3 cellular contexts compared by ENCODE assay signal in the genomic region with DNA sequence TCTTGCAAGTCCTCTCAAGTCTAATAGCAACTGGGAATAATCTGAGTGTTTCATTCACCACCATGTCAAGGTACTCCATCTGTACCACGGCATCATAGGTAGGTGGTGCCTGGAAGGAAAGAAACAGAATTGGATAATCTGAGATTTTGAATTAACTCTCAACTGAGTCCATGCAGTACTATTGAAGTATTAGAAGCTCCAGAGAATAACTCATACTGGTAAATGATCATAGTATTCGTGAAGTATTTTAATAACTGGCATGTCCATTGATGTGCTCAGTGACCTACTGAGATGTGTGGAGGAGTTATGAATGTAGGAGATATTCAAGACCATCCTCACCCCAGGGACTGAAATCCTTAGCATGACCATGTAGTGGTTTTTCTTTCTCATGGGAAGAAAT.
A peak's percentile ranks its signal among the peaks of the same experiment; 100 is the strongest.
TF ChIP-seq lines count a peak whose summit lies in the region.

No MANE protein-coding gene starts in this region.

TF ChIP-seq in liver, 16 proteins besides CTCF, POLR2A, EP300 and RAD21:
- TF ChIP-seq, protein P1, sequence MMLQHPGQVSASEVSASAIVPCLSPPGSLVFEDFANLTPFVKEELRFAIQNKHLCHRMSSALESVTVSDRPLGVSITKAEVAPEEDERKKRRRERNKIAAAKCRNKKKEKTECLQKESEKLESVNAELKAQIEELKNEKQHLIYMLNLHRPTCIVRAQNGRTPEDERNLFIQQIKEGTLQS (IDR thresholded peaks at IDR 0.05): peak; percentile 19
- TF ChIP-seq, protein P2, sequence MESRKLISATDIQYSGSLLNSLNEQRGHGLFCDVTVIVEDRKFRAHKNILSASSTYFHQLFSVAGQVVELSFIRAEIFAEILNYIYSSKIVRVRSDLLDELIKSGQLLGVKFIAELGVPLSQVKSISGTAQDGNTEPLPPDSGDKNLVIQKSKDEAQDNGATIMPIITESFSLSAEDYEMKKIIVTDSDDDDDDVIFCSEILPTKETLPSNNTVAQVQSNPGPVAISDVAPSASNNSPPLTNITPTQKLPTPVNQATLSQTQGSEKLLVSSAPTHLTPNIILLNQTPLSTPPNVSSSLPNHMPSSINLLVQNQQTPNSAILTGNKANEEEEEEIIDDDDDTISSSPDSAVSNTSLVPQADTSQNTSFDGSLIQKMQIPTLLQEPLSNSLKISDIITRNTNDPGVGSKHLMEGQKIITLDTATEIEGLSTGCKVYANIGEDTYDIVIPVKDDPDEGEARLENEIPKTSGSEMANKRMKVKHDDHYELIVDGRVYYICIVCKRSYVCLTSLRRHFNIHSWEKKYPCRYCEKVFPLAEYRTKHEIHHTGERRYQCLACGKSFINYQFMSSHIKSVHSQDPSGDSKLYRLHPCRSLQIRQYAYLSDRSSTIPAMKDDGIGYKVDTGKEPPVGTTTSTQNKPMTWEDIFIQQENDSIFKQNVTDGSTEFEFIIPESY (IDR thresholded peaks at IDR 0.05): peak; percentile 63
- TF ChIP-seq RXRA (IDR thresholded peaks at IDR 0.05): peak in 1 of 2 donors; percentile 2
- TF ChIP-seq JUND (IDR thresholded peaks at IDR 0.05): peak in 1 of 2 donors; percentile 83
- TF ChIP-seq, protein P3, sequence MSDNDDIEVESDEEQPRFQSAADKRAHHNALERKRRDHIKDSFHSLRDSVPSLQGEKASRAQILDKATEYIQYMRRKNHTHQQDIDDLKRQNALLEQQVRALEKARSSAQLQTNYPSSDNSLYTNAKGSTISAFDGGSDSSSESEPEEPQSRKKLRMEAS (IDR thresholded peaks at IDR 0.05): no peak
- peak; percentile 21 for TF ChIP-seq SP1 (IDR thresholded peaks at IDR 0.05)

TF ChIP-seq in HepG2, 621 proteins besides CTCF, POLR2A, EP300 and RAD21:
- no peak for TF ChIP-seq ZNF83 (CRISPR knock-in tag; IDR thresholded peaks at IDR 0.05; ENCODE audit: borderline replicate concordance)
- no peak for TF ChIP-seq ZNF331 (CRISPR knock-in tag; IDR thresholded peaks at IDR 0.05)
- no peak for TF ChIP-seq HHEX (CRISPR knock-in tag; IDR thresholded peaks at IDR 0.05)
- no peak for TF ChIP-seq ZBTB42 (CRISPR knock-in tag; IDR thresholded peaks at IDR 0.05)
- TF ChIP-seq, protein P4, sequence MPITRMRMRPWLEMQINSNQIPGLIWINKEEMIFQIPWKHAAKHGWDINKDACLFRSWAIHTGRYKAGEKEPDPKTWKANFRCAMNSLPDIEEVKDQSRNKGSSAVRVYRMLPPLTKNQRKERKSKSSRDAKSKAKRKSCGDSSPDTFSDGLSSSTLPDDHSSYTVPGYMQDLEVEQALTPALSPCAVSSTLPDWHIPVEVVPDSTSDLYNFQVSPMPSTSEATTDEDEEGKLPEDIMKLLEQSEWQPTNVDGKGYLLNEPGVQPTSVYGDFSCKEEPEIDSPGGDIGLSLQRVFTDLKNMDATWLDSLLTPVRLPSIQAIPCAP (CRISPR knock-in tag; IDR thresholded peaks at IDR 0.05; ENCODE audit: low read depth): no peak
- no peak for TF ChIP-seq CBFB (CRISPR knock-in tag; IDR thresholded peaks at IDR 0.05)
- no peak for TF ChIP-seq ZNF670 (CRISPR knock-in tag; IDR thresholded peaks at IDR 0.05; ENCODE audit: borderline replicate concordance)
- TF ChIP-seq SAFB2 (CRISPR knock-in tag; IDR thresholded peaks at IDR 0.05; ENCODE audit: borderline replicate concordance, low read depth): no peak
- no peak for TF ChIP-seq ZNF343 (CRISPR knock-in tag; IDR thresholded peaks at IDR 0.05)
- TF ChIP-seq ZNF251 (CRISPR knock-in tag; IDR thresholded peaks at IDR 0.05): no peak
- no peak for TF ChIP-seq ZNF282 (IDR thresholded peaks at IDR 0.05; ENCODE audit: partially characterized antibody)
- TF ChIP-seq, protein P5, sequence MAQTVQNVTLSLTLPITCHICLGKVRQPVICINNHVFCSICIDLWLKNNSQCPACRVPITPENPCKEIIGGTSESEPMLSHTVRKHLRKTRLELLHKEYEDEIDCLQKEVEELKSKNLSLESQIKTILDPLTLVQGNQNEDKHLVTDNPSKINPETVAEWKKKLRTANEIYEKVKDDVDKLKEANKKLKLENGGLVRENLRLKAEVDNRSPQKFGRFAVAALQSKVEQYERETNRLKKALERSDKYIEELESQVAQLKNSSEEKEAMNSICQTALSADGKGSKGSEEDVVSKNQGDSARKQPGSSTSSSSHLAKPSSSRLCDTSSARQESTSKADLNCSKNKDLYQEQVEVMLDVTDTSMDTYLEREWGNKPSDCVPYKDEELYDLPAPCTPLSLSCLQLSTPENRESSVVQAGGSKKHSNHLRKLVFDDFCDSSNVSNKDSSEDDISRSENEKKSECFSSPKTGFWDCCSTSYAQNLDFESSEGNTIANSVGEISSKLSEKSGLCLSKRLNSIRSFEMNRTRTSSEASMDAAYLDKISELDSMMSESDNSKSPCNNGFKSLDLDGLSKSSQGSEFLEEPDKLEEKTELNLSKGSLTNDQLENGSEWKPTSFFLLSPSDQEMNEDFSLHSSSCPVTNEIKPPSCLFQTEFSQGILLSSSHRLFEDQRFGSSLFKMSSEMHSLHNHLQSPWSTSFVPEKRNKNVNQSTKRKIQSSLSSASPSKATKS (CRISPR knock-in tag; IDR thresholded peaks at IDR 0.05): no peak
- TF ChIP-seq, protein P6, sequence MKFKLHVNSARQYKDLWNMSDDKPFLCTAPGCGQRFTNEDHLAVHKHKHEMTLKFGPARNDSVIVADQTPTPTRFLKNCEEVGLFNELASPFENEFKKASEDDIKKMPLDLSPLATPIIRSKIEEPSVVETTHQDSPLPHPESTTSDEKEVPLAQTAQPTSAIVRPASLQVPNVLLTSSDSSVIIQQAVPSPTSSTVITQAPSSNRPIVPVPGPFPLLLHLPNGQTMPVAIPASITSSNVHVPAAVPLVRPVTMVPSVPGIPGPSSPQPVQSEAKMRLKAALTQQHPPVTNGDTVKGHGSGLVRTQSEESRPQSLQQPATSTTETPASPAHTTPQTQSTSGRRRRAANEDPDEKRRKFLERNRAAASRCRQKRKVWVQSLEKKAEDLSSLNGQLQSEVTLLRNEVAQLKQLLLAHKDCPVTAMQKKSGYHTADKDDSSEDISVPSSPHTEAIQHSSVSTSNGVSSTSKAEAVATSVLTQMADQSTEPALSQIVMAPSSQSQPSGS (CRISPR knock-in tag; IDR thresholded peaks at IDR 0.05): no peak
- TF ChIP-seq MAF1 (CRISPR knock-in tag; IDR thresholded peaks at IDR 0.05; ENCODE audit: borderline replicate concordance): no peak
TF ChIP-seq in HepG2: peak in this region for 0.

TF ChIP-seq in HEK293T, 16 proteins besides CTCF, POLR2A, EP300 and RAD21:
- no peak for TF ChIP-seq HDGF (IDR thresholded peaks at IDR 0.05; ENCODE audit: borderline replicate concordance)
- TF ChIP-seq SUZ12 (IDR thresholded peaks at IDR 0.05): no peak
- no peak for TF ChIP-seq BHLHE40 (IDR thresholded peaks at IDR 0.05; ENCODE audit: borderline replicate concordance)
- no peak for TF ChIP-seq TARDBP (IDR thresholded peaks at IDR 0.05)
- no peak for TF ChIP-seq FOXA1 (IDR thresholded peaks at IDR 0.05)
- TF ChIP-seq NFRKB (IDR thresholded peaks at IDR 0.05): no peak
- TF ChIP-seq FOXM1 (IDR thresholded peaks at IDR 0.05; ENCODE audit: borderline replicate concordance): no peak
- no peak for TF ChIP-seq CTBP1 (IDR thresholded peaks at IDR 0.05; ENCODE audit: borderline replicate concordance)
- no peak for TF ChIP-seq LEF1 (IDR thresholded peaks at IDR 0.05; ENCODE audit: borderline replicate concordance)
- no peak for TF ChIP-seq ARNT (IDR thresholded peaks at IDR 0.05)
- TF ChIP-seq, protein P7, sequence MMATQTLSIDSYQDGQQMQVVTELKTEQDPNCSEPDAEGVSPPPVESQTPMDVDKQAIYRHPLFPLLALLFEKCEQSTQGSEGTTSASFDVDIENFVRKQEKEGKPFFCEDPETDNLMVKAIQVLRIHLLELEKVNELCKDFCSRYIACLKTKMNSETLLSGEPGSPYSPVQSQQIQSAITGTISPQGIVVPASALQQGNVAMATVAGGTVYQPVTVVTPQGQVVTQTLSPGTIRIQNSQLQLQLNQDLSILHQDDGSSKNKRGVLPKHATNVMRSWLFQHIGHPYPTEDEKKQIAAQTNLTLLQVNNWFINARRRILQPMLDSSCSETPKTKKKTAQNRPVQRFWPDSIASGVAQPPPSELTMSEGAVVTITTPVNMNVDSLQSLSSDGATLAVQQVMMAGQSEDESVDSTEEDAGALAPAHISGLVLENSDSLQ (IDR thresholded peaks at IDR 0.05): no peak
- TF ChIP-seq L3MBTL2 (conservative IDR thresholded peaks at IDR 0.05): no peak
- TF ChIP-seq SP1 (IDR thresholded peaks at IDR 0.05): no peak
TF ChIP-seq in HEK293T: peak in this region for 0.
